Comparison of ENCODE assay signal across 1 cellular context in the genomic region with DNA sequence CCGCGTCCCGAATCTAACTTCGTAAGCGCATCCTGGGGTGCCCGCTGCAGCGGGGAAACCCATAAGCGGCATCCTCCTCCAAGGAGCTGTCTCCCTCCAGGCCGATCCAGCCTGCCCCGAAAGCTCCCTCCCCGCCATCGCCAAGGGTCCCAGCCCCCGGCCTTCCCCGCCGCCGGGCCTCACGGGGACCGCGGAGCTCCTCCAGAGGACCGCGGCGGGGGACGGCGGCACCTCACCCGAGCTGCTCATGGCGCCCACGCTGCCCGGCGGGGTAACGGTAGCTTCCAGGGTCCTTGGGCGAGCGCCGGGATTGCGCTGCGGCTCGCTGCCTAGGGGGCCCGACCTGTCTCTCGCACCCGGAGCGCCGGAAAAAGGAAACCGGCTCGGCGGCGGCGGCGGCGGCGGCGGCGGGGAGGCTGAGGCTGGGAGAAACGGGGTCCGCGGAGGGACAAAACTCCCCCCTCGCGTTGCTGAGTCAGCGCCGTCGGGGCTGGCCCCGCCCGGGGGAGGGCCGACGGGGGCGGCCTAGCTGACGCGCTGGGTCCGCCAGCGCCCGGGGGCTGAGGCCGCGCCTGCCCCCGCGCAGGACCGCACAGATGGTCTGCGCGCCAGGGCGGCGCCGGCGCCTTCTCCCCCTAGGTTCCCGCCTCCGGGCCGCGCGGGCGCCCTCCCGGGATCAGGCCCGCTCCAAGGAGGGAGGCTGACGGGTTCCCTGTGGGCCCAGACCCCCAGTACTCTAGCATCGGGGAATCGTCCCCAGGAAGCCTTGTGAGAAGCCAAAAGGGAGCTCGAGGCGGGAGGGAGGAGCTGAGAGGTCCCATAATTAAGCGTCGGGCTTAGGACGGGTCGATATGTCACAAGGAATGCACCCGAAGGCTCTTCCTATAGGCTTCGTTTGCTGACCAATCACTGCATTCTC.
TF ChIP-seq lines count a peak whose summit lies in the region.

BLMH (minus strand) TSS at position 374 of the 919 bp plus-strand sequence; CDS start at position 249, 125 bp downstream.

TF ChIP-seq in HEK293, 187 proteins besides CTCF, POLR2A, EP300 and RAD21 (continued from another document):
- TF ChIP-seq, protein P1, sequence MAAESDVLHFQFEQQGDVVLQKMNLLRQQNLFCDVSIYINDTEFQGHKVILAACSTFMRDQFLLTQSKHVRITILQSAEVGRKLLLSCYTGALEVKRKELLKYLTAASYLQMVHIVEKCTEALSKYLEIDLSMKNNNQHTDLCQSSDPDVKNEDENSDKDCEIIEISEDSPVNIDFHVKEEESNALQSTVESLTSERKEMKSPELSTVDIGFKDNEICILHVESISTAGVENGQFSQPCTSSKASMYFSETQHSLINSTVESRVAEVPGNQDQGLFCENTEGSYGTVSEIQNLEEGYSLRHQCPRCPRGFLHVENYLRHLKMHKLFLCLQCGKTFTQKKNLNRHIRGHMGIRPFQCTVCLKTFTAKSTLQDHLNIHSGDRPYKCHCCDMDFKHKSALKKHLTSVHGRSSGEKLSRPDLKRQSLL (tag by site-specific recombination; IDR thresholded peaks at IDR 0.05) = no peak
- TF ChIP-seq YY1 (tag by site-specific recombination; IDR thresholded peaks at IDR 0.05) (peak; percentile 38; the same call in 1 of the 2 replicates), ZBTB7A (tag by site-specific recombination; IDR thresholded peaks at IDR 0.05; ENCODE audit: low read depth) (no peak), ZSCAN16 (tag by site-specific recombination; IDR thresholded peaks at IDR 0.05) (no peak), ZNF350 (tag by site-specific recombination; IDR thresholded peaks at IDR 0.05) (no peak), ZNF521 (tag by site-specific recombination; IDR thresholded peaks at IDR 0.05) (no peak), BCL6B (tag by site-specific recombination; IDR thresholded peaks at IDR 0.05) (no peak), ZSCAN30 (tag by site-specific recombination; IDR thresholded peaks at IDR 0.05) (peak; percentile 81), TRIM28 (IDR thresholded peaks at IDR 0.05; ENCODE audit: borderline replicate concordance, low read length) (no peak), ZNF514 (tag by site-specific recombination; IDR thresholded peaks at IDR 0.05) (no peak), ZNF624 (tag by site-specific recombination; IDR thresholded peaks at IDR 0.05) (no peak), PRDM1 (tag by site-specific recombination; IDR thresholded peaks at IDR 0.05) (no peak), REPIN1 (tag by site-specific recombination; IDR thresholded peaks at IDR 0.05; ENCODE audit: low read depth) (no peak), ZNF26 (tag by site-specific recombination; IDR thresholded peaks at IDR 0.05) (no peak), ZNF423 (tag by site-specific recombination; IDR thresholded peaks at IDR 0.05) (peak; percentile 56; the same call in 1 of the 2 replicates), MYNN (tag by site-specific recombination; IDR thresholded peaks at IDR 0.05; ENCODE audit: borderline replicate concordance) (no peak), SP3 (tag by site-specific recombination; IDR thresholded peaks at IDR 0.05) (peak; percentile 50), ZNF660 (tag by site-specific recombination; IDR thresholded peaks at IDR 0.05) (peak; percentile 86), ZNF621 (tag by site-specific recombination; IDR thresholded peaks at IDR 0.05) (no peak), ZBTB17 (tag by site-specific recombination; IDR thresholded peaks at IDR 0.05) (no peak), ZNF544 (tag by site-specific recombination; IDR thresholded peaks at IDR 0.05) (no peak), SCRT2 (tag by site-specific recombination; IDR thresholded peaks at IDR 0.05) (peak; percentile 96), ZNF416 (tag by site-specific recombination; IDR thresholded peaks at IDR 0.05) (no peak), ZNF555 (tag by site-specific recombination; conservative IDR thresholded peaks at IDR 0.05) (no peak), KLF1 (tag by site-specific recombination; IDR thresholded peaks at IDR 0.05) (no peak), ZNF561 (tag by site-specific recombination; IDR thresholded peaks at IDR 0.05; ENCODE audit: borderline replicate concordance) (peak; percentile 72; the same call in 1 of the 2 replicates), ZNF692 (tag by site-specific recombination; IDR thresholded peaks at IDR 0.05) (peak; percentile 71; the same call in 1 of the 2 replicates)
- TF ChIP-seq, protein P2, sequence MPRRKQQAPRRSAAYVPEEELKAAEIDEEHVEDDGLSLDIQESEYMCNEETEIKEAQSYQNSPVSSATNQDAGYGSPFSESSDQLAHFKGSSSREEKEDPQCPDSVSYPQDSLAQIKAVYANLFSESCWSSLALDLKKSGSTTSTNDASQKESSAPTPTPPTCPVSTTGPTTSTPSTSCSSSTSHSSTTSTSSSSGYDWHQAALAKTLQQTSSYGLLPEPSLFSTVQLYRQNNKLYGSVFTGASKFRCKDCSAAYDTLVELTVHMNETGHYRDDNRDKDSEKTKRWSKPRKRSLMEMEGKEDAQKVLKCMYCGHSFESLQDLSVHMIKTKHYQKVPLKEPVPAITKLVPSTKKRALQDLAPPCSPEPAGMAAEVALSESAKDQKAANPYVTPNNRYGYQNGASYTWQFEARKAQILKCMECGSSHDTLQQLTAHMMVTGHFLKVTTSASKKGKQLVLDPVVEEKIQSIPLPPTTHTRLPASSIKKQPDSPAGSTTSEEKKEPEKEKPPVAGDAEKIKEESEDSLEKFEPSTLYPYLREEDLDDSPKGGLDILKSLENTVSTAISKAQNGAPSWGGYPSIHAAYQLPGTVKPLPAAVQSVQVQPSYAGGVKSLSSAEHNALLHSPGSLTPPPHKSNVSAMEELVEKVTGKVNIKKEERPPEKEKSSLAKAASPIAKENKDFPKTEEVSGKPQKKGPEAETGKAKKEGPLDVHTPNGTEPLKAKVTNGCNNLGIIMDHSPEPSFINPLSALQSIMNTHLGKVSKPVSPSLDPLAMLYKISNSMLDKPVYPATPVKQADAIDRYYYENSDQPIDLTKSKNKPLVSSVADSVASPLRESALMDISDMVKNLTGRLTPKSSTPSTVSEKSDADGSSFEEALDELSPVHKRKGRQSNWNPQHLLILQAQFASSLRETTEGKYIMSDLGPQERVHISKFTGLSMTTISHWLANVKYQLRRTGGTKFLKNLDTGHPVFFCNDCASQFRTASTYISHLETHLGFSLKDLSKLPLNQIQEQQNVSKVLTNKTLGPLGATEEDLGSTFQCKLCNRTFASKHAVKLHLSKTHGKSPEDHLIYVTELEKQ (tag by site-specific recombination; IDR thresholded peaks at IDR 0.05; ENCODE audit: borderline replicate concordance) = no peak
- TF ChIP-seq, protein P3, sequence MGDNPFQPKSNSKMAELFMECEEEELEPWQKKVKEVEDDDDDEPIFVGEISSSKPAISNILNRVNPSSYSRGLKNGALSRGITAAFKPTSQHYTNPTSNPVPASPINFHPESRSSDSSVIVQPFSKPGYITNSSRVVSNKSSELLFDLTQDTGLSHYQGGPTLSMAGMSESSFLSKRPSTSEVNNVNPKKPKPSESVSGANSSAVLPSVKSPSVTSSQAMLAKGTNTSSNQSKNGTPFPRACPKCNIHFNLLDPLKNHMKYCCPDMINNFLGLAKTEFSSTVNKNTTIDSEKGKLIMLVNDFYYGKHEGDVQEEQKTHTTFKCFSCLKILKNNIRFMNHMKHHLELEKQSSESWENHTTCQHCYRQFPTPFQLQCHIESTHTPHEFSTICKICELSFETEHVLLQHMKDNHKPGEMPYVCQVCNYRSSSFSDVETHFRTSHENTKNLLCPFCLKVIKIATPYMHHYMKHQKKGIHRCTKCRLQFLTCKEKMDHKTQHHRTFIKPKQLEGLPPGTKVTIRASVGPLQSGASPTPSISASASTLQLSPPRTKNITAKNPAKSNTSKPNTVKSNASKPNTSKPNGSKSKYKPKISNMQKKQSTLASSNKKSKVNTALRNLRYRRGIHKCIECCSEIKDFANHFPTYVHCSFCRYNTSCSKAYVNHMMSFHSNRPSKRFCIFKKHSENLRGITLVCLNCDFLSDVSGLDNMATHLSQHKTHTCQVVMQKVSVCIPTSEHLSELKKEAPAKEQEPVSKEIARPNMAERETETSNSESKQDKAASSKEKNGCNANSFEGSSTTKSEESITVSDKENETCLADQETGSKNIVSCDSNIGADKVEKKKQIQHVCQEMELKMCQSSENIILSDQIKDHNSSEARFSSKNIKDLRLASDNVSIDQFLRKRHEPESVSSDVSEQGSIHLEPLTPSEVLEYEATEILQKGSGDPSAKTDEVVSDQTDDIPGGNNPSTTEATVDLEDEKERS (tag by site-specific recombination; IDR thresholded peaks at IDR 0.05) = no peak
- TF ChIP-seq, protein P4, sequence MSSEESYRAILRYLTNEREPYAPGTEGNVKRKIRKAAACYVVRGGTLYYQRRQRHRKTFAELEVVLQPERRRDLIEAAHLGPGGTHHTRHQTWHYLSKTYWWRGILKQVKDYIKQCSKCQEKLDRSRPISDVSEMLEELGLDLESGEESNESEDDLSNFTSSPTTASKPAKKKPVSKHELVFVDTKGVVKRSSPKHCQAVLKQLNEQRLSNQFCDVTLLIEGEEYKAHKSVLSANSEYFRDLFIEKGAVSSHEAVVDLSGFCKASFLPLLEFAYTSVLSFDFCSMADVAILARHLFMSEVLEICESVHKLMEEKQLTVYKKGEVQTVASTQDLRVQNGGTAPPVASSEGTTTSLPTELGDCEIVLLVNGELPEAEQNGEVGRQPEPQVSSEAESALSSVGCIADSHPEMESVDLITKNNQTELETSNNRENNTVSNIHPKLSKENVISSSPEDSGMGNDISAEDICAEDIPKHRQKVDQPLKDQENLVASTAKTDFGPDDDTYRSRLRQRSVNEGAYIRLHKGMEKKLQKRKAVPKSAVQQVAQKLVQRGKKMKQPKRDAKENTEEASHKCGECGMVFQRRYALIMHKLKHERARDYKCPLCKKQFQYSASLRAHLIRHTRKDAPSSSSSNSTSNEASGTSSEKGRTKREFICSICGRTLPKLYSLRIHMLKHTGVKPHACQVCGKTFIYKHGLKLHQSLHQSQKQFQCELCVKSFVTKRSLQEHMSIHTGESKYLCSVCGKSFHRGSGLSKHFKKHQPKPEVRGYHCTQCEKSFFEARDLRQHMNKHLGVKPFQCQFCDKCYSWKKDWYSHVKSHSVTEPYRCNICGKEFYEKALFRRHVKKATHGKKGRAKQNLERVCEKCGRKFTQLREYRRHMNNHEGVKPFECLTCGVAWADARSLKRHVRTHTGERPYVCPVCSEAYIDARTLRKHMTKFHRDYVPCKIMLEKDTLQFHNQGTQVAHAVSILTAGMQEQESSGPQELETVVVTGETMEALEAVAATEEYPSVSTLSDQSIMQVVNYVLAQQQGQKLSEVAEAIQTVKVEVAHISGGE (tag by site-specific recombination; conservative IDR thresholded peaks at IDR 0.05; ENCODE audit: low read depth) = peak; percentile 61
- TF ChIP-seq, protein P5, sequence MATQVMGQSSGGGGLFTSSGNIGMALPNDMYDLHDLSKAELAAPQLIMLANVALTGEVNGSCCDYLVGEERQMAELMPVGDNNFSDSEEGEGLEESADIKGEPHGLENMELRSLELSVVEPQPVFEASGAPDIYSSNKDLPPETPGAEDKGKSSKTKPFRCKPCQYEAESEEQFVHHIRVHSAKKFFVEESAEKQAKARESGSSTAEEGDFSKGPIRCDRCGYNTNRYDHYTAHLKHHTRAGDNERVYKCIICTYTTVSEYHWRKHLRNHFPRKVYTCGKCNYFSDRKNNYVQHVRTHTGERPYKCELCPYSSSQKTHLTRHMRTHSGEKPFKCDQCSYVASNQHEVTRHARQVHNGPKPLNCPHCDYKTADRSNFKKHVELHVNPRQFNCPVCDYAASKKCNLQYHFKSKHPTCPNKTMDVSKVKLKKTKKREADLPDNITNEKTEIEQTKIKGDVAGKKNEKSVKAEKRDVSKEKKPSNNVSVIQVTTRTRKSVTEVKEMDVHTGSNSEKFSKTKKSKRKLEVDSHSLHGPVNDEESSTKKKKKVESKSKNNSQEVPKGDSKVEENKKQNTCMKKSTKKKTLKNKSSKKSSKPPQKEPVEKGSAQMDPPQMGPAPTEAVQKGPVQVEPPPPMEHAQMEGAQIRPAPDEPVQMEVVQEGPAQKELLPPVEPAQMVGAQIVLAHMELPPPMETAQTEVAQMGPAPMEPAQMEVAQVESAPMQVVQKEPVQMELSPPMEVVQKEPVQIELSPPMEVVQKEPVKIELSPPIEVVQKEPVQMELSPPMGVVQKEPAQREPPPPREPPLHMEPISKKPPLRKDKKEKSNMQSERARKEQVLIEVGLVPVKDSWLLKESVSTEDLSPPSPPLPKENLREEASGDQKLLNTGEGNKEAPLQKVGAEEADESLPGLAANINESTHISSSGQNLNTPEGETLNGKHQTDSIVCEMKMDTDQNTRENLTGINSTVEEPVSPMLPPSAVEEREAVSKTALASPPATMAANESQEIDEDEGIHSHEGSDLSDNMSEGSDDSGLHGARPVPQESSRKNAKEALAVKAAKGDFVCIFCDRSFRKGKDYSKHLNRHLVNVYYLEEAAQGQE (tag by site-specific recombination; IDR thresholded peaks at IDR 0.05) = no peak
TF ChIP-seq in HEK293: peak in this region for 34.
